Comparison of ENCODE assay signal across 2 cellular contexts in genomic region chr10:71567006-71567405, GRCh38.
A peak's percentile ranks its signal among the peaks of the same experiment; 100 is the strongest.
TF ChIP-seq lines count a peak whose summit lies in the region.

No MANE protein-coding gene starts in this region.

TF ChIP-seq in HepG2, 621 proteins besides CTCF, POLR2A, EP300 and RAD21:
- TF ChIP-seq ZNF839 (CRISPR knock-in tag; IDR thresholded peaks at IDR 0.05; ENCODE audit: borderline replicate concordance) (no peak), ZNF629 (CRISPR knock-in tag; conservative IDR thresholded peaks at IDR 0.05) (peak; percentile 55; the same call in 1 of the 2 replicates), ZNF281 (CRISPR knock-in tag; IDR thresholded peaks at IDR 0.05; ENCODE audit: borderline replicate concordance) (no peak), ARID2 (CRISPR knock-in tag; IDR thresholded peaks at IDR 0.05; ENCODE audit: borderline replicate concordance) (no peak), ZNF678 (CRISPR knock-in tag; IDR thresholded peaks at IDR 0.05) (no peak), GLI4 (CRISPR knock-in tag; IDR thresholded peaks at IDR 0.05; ENCODE audit: borderline replicate concordance) (no peak), MED13 (CRISPR knock-in tag; IDR thresholded peaks at IDR 0.05) (no peak)

TF ChIP-seq in H1, 55 proteins besides CTCF, POLR2A, EP300 and RAD21:
- no peak for TF ChIP-seq CHD1 (IDR thresholded peaks at IDR 0.05; ENCODE audit: low read depth, low read length)
- TF ChIP-seq SP1 (IDR thresholded peaks at IDR 0.05; ENCODE audit: low read depth, low read length): no peak
- no peak for TF ChIP-seq CHD2 (IDR thresholded peaks at IDR 0.05; ENCODE audit: low read length)
- no peak for TF ChIP-seq TAF1 (IDR thresholded peaks at IDR 0.05; ENCODE audit: low read depth, low read length)
- TF ChIP-seq BRCA1 (IDR thresholded peaks at IDR 0.05; ENCODE audit: low read depth, low read length): no peak
- TF ChIP-seq KDM5A (IDR thresholded peaks at IDR 0.05; ENCODE audit: low read length): no peak
- no peak for TF ChIP-seq BACH1 (IDR thresholded peaks at IDR 0.05; ENCODE audit: low read length)
- no peak for TF ChIP-seq JUND (IDR thresholded peaks at IDR 0.05; ENCODE audit: low read length)
- TF ChIP-seq FOSL1 (IDR thresholded peaks at IDR 0.05; ENCODE audit: insufficient read depth, low read depth, low read length): no peak
- TF ChIP-seq CTBP2 (IDR thresholded peaks at IDR 0.05; ENCODE audit: borderline replicate concordance, insufficient read depth, insufficient read length, low read length): no peak
- TF ChIP-seq TAF7 (optimal IDR thresholded peaks at IDR 0.05; ENCODE audit: borderline replicate concordance, low read depth, low read length): no peak
- TF ChIP-seq KDM1A (IDR thresholded peaks at IDR 0.05; ENCODE audit: borderline replicate concordance, low read length): no peak
- no peak for TF ChIP-seq MAFK (IDR thresholded peaks at IDR 0.05; ENCODE audit: low read depth, low read length)
- no peak for TF ChIP-seq GABPA (IDR thresholded peaks at IDR 0.05; ENCODE audit: borderline replicate concordance, insufficient read depth, low read length)
- no peak for TF ChIP-seq RFX5 (IDR thresholded peaks at IDR 0.05; ENCODE audit: borderline replicate concordance, low read depth, low read length)
- TF ChIP-seq, protein P1, sequence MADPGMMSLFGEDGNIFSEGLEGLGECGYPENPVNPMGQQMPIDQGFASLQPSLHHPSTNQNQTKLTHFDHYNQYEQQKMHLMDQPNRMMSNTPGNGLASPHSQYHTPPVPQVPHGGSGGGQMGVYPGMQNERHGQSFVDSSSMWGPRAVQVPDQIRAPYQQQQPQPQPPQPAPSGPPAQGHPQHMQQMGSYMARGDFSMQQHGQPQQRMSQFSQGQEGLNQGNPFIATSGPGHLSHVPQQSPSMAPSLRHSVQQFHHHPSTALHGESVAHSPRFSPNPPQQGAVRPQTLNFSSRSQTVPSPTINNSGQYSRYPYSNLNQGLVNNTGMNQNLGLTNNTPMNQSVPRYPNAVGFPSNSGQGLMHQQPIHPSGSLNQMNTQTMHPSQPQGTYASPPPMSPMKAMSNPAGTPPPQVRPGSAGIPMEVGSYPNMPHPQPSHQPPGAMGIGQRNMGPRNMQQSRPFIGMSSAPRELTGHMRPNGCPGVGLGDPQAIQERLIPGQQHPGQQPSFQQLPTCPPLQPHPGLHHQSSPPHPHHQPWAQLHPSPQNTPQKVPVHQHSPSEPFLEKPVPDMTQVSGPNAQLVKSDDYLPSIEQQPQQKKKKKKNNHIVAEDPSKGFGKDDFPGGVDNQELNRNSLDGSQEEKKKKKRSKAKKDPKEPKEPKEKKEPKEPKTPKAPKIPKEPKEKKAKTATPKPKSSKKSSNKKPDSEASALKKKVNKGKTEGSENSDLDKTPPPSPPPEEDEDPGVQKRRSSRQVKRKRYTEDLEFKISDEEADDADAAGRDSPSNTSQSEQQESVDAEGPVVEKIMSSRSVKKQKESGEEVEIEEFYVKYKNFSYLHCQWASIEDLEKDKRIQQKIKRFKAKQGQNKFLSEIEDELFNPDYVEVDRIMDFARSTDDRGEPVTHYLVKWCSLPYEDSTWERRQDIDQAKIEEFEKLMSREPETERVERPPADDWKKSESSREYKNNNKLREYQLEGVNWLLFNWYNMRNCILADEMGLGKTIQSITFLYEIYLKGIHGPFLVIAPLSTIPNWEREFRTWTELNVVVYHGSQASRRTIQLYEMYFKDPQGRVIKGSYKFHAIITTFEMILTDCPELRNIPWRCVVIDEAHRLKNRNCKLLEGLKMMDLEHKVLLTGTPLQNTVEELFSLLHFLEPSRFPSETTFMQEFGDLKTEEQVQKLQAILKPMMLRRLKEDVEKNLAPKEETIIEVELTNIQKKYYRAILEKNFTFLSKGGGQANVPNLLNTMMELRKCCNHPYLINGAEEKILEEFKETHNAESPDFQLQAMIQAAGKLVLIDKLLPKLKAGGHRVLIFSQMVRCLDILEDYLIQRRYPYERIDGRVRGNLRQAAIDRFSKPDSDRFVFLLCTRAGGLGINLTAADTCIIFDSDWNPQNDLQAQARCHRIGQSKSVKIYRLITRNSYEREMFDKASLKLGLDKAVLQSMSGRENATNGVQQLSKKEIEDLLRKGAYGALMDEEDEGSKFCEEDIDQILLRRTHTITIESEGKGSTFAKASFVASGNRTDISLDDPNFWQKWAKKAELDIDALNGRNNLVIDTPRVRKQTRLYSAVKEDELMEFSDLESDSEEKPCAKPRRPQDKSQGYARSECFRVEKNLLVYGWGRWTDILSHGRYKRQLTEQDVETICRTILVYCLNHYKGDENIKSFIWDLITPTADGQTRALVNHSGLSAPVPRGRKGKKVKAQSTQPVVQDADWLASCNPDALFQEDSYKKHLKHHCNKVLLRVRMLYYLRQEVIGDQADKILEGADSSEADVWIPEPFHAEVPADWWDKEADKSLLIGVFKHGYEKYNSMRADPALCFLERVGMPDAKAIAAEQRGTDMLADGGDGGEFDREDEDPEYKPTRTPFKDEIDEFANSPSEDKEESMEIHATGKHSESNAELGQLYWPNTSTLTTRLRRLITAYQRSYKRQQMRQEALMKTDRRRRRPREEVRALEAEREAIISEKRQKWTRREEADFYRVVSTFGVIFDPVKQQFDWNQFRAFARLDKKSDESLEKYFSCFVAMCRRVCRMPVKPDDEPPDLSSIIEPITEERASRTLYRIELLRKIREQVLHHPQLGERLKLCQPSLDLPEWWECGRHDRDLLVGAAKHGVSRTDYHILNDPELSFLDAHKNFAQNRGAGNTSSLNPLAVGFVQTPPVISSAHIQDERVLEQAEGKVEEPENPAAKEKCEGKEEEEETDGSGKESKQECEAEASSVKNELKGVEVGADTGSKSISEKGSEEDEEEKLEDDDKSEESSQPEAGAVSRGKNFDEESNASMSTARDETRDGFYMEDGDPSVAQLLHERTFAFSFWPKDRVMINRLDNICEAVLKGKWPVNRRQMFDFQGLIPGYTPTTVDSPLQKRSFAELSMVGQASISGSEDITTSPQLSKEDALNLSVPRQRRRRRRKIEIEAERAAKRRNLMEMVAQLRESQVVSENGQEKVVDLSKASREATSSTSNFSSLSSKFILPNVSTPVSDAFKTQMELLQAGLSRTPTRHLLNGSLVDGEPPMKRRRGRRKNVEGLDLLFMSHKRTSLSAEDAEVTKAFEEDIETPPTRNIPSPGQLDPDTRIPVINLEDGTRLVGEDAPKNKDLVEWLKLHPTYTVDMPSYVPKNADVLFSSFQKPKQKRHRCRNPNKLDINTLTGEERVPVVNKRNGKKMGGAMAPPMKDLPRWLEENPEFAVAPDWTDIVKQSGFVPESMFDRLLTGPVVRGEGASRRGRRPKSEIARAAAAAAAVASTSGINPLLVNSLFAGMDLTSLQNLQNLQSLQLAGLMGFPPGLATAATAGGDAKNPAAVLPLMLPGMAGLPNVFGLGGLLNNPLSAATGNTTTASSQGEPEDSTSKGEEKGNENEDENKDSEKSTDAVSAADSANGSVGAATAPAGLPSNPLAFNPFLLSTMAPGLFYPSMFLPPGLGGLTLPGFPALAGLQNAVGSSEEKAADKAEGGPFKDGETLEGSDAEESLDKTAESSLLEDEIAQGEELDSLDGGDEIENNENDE (IDR thresholded peaks at IDR 0.05; ENCODE audit: insufficient replicate concordance, low read length): no peak
- TF ChIP-seq SIX5 (IDR thresholded peaks at IDR 0.05; ENCODE audit: low read depth, low read length): no peak
- no peak for TF ChIP-seq CREB1 (IDR thresholded peaks at IDR 0.05)
- no peak for TF ChIP-seq CBX5 (IDR thresholded peaks at IDR 0.05; ENCODE audit: low read depth, low read length)
